ENCODE assay signal across 8 cellular contexts in genomic region chr20:22691369-22692118, GRCh38.
DNase-seq lines count a peak whose midpoint lies in the region; ATAC-seq and TF ChIP-seq lines count a peak whose summit lies in the region.

No MANE protein-coding gene starts in this region.

- no peak overlapping the region for H3K4me3 ChIP-seq in lower leg skin (ENCODE audit: low read depth, poor library complexity, severe bottlenecking)

- intact Hi-C loops in lower leg skin (cut with DNase I; ENCODE audit: low total_unique reads): loop anchor here (5.0 to 10.0 kb wide), 3 partner anchors 353 to 651 kb away; partner anchors contain the start of gene THBD

- in situ Hi-C loops in ACHN (cut with HindIII; ENCODE audit: low pct_ligation_motif_present, low pct_unique_long_range_greater_than_20kb, low sequenced_read_pairs): loop anchor here (25.0 kb wide), 1 partner anchor 354 kb away; no protein-coding TSS in a partner anchor

- WGBS in lower leg skin, 2 donors: 27 to 30% methylated on average over 25 of the region's 25 CpGs

- TF ChIP-seq POLR2A in lower leg skin (IDR thresholded peaks at IDR 0.05): no peak

- ATAC-seq in GM18867 (IDR thresholded peaks at IDR 0.05; ENCODE audit: unreplicated experiment): peak; percentile 91
- peak; percentile 83 for ATAC-seq in HG03175 (IDR thresholded peaks at IDR 0.05; ENCODE audit: unreplicated experiment)
- peak; percentile 6 to 48 for ATAC-seq in activated CD4-positive, CD25-positive, alpha-beta regulatory T cell treated with anti-CD3 and anti-CD28 coated beads, Interleukin-2, amount 50 U/mL, for 24 hours

- TF ChIP-seq CTCF in lower leg skin (IDR thresholded peaks at IDR 0.05): peak in 1 of 3 donors; percentile 56

- DNase-seq in ACHN (peak; percentile 64), NCI-H2227 (lab: John Stamatoyannopoulos, UW; ENCODE audit: unreplicated experiment) (peak; percentile 29), dermis blood vessel endothelial cell (peak; percentile 90), lower leg skin (ENCODE audit: low spot score in 2 of 2) (peak; percentile 57 to 94)
- DNase-seq in stimulated activated CD4-positive, alpha-beta T cell treated with anti-CD3 and anti-CD28 coated beads, Interleukin-4, amount 100 ng/mL, for 24 hours: peak; percentile 37

Comparison
In these comparisons a context has a peak if more than half of its experiments do, and no peak if none do; other contexts are left out.
1. DNase-seq: peak in every context shown above with its lines; median percentile 90 in dermis blood vessel endothelial cell; 76 in lower leg skin; 64 in ACHN; 37 in stimulated activated CD4-positive, alpha-beta T cell treated with anti-CD3 and anti-CD28 coated beads, Interleukin-4, amount 100 ng/mL, for 24 hours; 29 in NCI-H2227.
2. ATAC-seq: peak in every context shown above with its lines; median percentile 91 in GM18867; 83 in HG03175; 27 in activated CD4-positive, CD25-positive, alpha-beta regulatory T cell treated with anti-CD3 and anti-CD28 coated beads, Interleukin-2, amount 50 U/mL, for 24 hours.